In the genomic region with DNA sequence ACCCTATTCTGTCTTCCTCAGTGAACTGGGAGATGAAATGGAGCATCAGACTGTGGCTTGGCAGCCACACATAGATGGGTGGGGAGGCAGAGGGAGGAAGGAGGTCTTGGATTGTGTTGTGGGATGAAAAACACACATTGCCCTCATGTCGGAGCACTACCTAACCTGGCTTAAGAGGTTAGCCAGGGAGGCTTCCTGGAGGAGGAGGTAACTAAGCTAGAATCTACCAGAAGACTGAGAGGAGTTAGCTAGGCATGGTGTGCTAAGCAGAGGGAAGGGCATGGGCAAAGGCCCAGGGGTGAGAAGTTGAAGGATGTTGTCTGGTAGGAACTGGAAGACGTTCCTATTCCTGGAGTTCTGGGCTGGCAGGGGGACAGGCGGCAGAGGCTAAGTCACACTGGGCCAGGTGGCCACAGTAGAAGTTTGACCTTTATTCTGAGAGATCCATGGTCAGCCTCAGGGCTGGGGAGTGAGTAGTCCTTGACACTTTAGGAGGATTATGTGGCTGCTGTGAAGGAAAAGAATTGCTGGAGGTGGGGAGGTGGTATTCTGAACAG, we compare ENCODE assay signal across 18 cellular contexts. TPM values are rescaled to one million over a fixed set of nuclear protein-coding genes. Genes with fewer than 3 reads are reported as not detected.
DNase-seq lines count a peak whose midpoint lies in the region; ATAC-seq, FAIRE-seq and TF ChIP-seq lines count a peak whose summit lies in the region.
"Had no signal": no experiment of that assay in that cellular context is flagged by ENCODE, and none has a peak within 500 bp of the region (broad histone marks: within the 10 kb centered on the region; RNA-seq: fewer than 3 reads in every experiment).

No MANE protein-coding gene starts in this region.

- ATAC-seq in HepG2 (no peak), HG02852 (IDR thresholded peaks at IDR 0.05; ENCODE audit: unreplicated experiment) (no peak)

- no peaks in the 10 kb centered on the region for H4K20me1 ChIP-seq in HepG2 (ENCODE audit: insufficient read depth, low read length)

- H3K4me1 ChIP-seq in HepG2 (ENCODE audit: insufficient read depth, low read length) (peaks cover 71% of the 10 kb centered on the region), parathyroid adenoma (peaks cover 42% of the 10 kb centered on the region)

- POLR2A ChIA-PET in RWPE1 (lab: Yijun Ruan, JAX; ENCODE audit: low non-redundant PET) (no interaction called here), HepG2 (lab: Yijun Ruan, JAX) (no interaction called here)

- H3K4me1 Mint-ChIP-seq in type B pancreatic cell (ENCODE audit: unreplicated experiment), result peaks cover 14% of the 10 kb centered on the region

- H3K4me2 ChIP-seq in HepG2 (ENCODE audit: low read depth, low read length) (no peak overlapping the region), parathyroid adenoma (ENCODE audit: low read length) (no peak overlapping the region)
- H3K4me2 ChIP-seq: KMS-11, SK-N-SH had no signal

- H3K9ac ChIP-seq in HepG2 (ENCODE audit: insufficient read depth, low read depth, low read length), result no peak overlapping the region
- no peak overlapping the region for H3K9ac ChIP-seq in parathyroid adenoma
- H3K9ac ChIP-seq: KMS-11, SK-N-SH had no signal

- CTCF ChIA-PET in RWPE1 (lab: Yijun Ruan, JAX) (no interaction called here), HepG2 (lab: Yijun Ruan, JAX; ENCODE audit: low intra/inter-chr PET ratio, low total read pairs) (no interaction called here)

- intact Hi-C loops in HepG2 (cut with micrococcal nuclease; ENCODE audit: unreplicated experiment), result no loop called here

- no peak for TF ChIP-seq POLR2A in HepG2 (IDR thresholded peaks at IDR 0.05; ENCODE audit: insufficient read depth in 1 of 2, low read depth in 2 of 2, low read length in 2 of 2)

- no peaks in the 10 kb centered on the region for H3K9me3 ChIP-seq in HepG2 (ENCODE audit: low read length)
- H3K9me3 ChIP-seq in parathyroid adenoma (ENCODE audit: control insufficient read depth, low read length), result no peaks in the 10 kb centered on the region
- H3K9me3 ChIP-seq: SK-N-SH had no signal

- TF ChIP-seq CTCF in RWPE1 (conservative IDR thresholded peaks at IDR 0.05; ENCODE audit: low read depth) (no peak), HepG2 (CRISPR knock-in tag; IDR thresholded peaks at IDR 0.05) (no peak), parathyroid adenoma (IDR thresholded peaks at IDR 0.05) (no peak), type B pancreatic cell (conservative IDR thresholded peaks at IDR 0.05) (no peak)

- H3K27ac ChIP-seq in RWPE1 (peak overlapping the region; percentile 69), HepG2 (ENCODE audit: extremely low read length, insufficient read depth, low read length) (no peak overlapping the region), parathyroid adenoma (no peak overlapping the region)
- H3K27ac ChIP-seq: KMS-11 had no signal

- WGBS in HepG2 (ENCODE audit: low lambda C conversion rate), result 21% methylated on average over 3 of the region's 3 CpGs

- H3K36me3 Mint-ChIP-seq in type B pancreatic cell, result no peaks in the 10 kb centered on the region
- H3K36me3 Mint-ChIP-seq: CD14-positive monocyte had no signal

- H3K4me3 Mint-ChIP-seq in type B pancreatic cell, result peak overlapping the region; percentile 21
- H3K4me3 Mint-ChIP-seq: HFFc6 had no signal

- BruUV-seq in HepG2 (replicated peaks; lab: Mats Ljungman, UMichigan), result no TSS peak

- FAIRE-seq in HepG2 (lab: Jason Lieb, UNC), result no peak
- FAIRE-seq: H54 had no signal

- H3K36me3 ChIP-seq in HepG2 (replicated peaks in 1 of 2; ENCODE audit: control insufficient read depth in 1 of 2, insufficient read depth in 2 of 2, low read length in 2 of 2) (no peaks in the 10 kb centered on the region), parathyroid adenoma (ENCODE audit: control insufficient read depth, insufficient read depth, low read length) (no peaks in the 10 kb centered on the region)

- in situ Hi-C loops in HepG2 (cut with HindIII; ENCODE audit: extremely low pct_ligation_motif_present, low pct_unique_long_range_greater_than_20kb), result no loop called here

- H3K27ac Mint-ChIP-seq in type B pancreatic cell, result no peak overlapping the region
- H3K27ac Mint-ChIP-seq: HFFc6 had no signal

- DNase-seq in RWPE1 (ENCODE audit: low spot score), result no peak
- DNase-seq in HepG2 (ENCODE audit: low spot score), result no peak
- DNase-seq in type B pancreatic cell (ENCODE audit: extremely low spot score, unreplicated experiment), result no peak
- DNase-seq in NCI-H526 (lab: John Stamatoyannopoulos, UW), result no peak
- no peak for DNase-seq in glomerular visceral epithelial cell (ENCODE audit: extremely low spot score)
- DNase-seq: AML-193, DMS79, HFFc6, NCI-H1048, NCI-H510A, NCI-H774, SHP77 treated with DMSO at 0.1 percent for 48 hours, SK-N-SH had no signal

- no peak overlapping the region for H2AFZ ChIP-seq in HepG2 (ENCODE audit: low read length)
- peak overlapping the region; percentile 13 for H2AFZ ChIP-seq in parathyroid adenoma

- no peaks in the 10 kb centered on the region for H3K9me3 Mint-ChIP-seq in type B pancreatic cell
- H3K9me3 Mint-ChIP-seq: HFFc6 had no signal

- TF ChIP-seq RAD21 in HepG2 (CRISPR knock-in tag; IDR thresholded peaks at IDR 0.05), result no peak

- peaks cover 0 to 41% of the 10 kb centered on the region in 2 experiments; a peak in 3 of 5 replicates for H3K27me3 ChIP-seq in HepG2 (ENCODE audit: control insufficient read depth in 1 of 2, insufficient read depth in 2 of 2, low read length in 2 of 2)
- H3K27me3 ChIP-seq in parathyroid adenoma (ENCODE audit: control insufficient read depth, insufficient read depth, low read length), result no peaks in the 10 kb centered on the region

- H3K27me3 Mint-ChIP-seq in type B pancreatic cell, result peaks cover 14% of the 10 kb centered on the region

- H3K4me3 ChIP-seq in HepG2 (replicated peaks in 1 of 3; ENCODE audit: insufficient read depth in 1 of 3, low read depth in 2 of 3, low read length in 3 of 3) (no peak overlapping the region), parathyroid adenoma (ENCODE audit: low read depth, low read length) (no peak overlapping the region)

- TF ChIP-seq EP300 in HepG2 (IDR thresholded peaks at IDR 0.05; ENCODE audit: low read depth in 2 of 2, low read length in 2 of 2), result no peak
- TF ChIP-seq EP300 in HepG2 (CRISPR knock-in tag; IDR thresholded peaks at IDR 0.05; ENCODE audit: borderline replicate concordance), result no peak

- H3K79me2 ChIP-seq in HepG2 (ENCODE audit: insufficient read depth, low read length) (no peaks in the 10 kb centered on the region), parathyroid adenoma (peaks cover 9% of the 10 kb centered on the region)

RNA-seq across cellular contexts. Expression of a gene that starts 7.7 kb away (rescaled TPM):
- total RNA-seq in HepG2 (2016; rRNA removed; fragmentation: Illumina TruSeq; extraction: Trizol) (1.6 and 4.3 TPM in 2 replicates), type B pancreatic cell (ENCODE audit: low replicate concordance) (24.0 and 37.4 TPM in 2 replicates)
- 0.79 and 1.0 TPM in 2 replicates for total RNA-seq in HepG2 (2016; cell fraction: cytosol; rRNA removed; fragmentation: Illumina TruSeq; extraction: Trizol; ENCODE audit: low read depth)
- total RNA-seq in HepG2 (2016; cell fraction: insoluble cytoplasmic fraction; rRNA removed; fragmentation: Illumina TruSeq; extraction: Trizol), result 1.7 and 3.8 TPM in 2 replicates
- total RNA-seq in HepG2 (2016; cell fraction: membrane; rRNA removed; fragmentation: Illumina TruSeq; extraction: Trizol), result 2.3 and 2.6 TPM in 2 replicates
- 4.3 and 4.4 TPM in 2 replicates for total RNA-seq in HepG2 (2016; cell fraction: nucleus; rRNA removed; fragmentation: Illumina TruSeq; extraction: Trizol)
- 40.7 and 47.7 TPM in 2 replicates for polyA plus RNA-seq in HepG2 (2011; rRNA removed)
- polyA plus RNA-seq in HepG2 (2011; cell fraction: cytosol; rRNA removed), result 43.8 and 46.4 TPM in 2 replicates
- 49.0 and 56.6 TPM in 2 replicates for polyA plus RNA-seq in HepG2 (2011; cell fraction: nucleus; rRNA removed)
- 26.9 and 29.1 TPM in 2 replicates for polyA plus RNA-seq in HepG2 (2012)
- 4.3 and 5.2 TPM in 2 replicates for polyA plus RNA-seq in HepG2 (2016; cell fraction: cytosol; fragmentation: Illumina TruSeq; extraction: Trizol; ENCODE audit: low read depth)
- 19.3 and 22.7 TPM in 2 replicates for polyA plus RNA-seq in HepG2 (2016; cell fraction: insoluble cytoplasmic fraction; fragmentation: Illumina TruSeq; extraction: Trizol; ENCODE audit: low read depth)
- 3.2 and 3.3 TPM in 2 replicates for polyA plus RNA-seq in HepG2 (2016; cell fraction: membrane; fragmentation: Illumina TruSeq; extraction: Trizol; ENCODE audit: low read depth)
- polyA plus RNA-seq in HepG2 (2016; cell fraction: nucleus; fragmentation: Illumina TruSeq; extraction: Trizol; ENCODE audit: insufficient read depth, low read depth), result 26.1 and 26.5 TPM in 2 replicates
- 30.4 and 51.6 TPM in 2 replicates for polyA minus RNA-seq in HepG2 (2011; rRNA and poly(A)+ RNA removed; ENCODE audit: low replicate concordance)
- 17.5 and 20.8 TPM in 2 replicates for polyA minus RNA-seq in HepG2 (2011; cell fraction: cytosol; rRNA and poly(A)+ RNA removed)
- 17.8 and 23.6 TPM in 2 replicates for polyA minus RNA-seq in HepG2 (2011; cell fraction: nucleus; rRNA and poly(A)+ RNA removed)

RNA-seq across cellular contexts. Expression of a gene that starts 23.1 kb away (rescaled TPM):
- 25.7 and 37.0 TPM in 2 replicates for total RNA-seq in HepG2 (2016; rRNA removed; fragmentation: Illumina TruSeq; extraction: Trizol)
- total RNA-seq in HepG2 (2016; cell fraction: cytosol; rRNA removed; fragmentation: Illumina TruSeq; extraction: Trizol; ENCODE audit: low read depth), result 4.3 and 5.1 TPM in 2 replicates
- 25.2 and 37.3 TPM in 2 replicates for total RNA-seq in HepG2 (2016; cell fraction: insoluble cytoplasmic fraction; rRNA removed; fragmentation: Illumina TruSeq; extraction: Trizol)
- total RNA-seq in HepG2 (2016; cell fraction: membrane; rRNA removed; fragmentation: Illumina TruSeq; extraction: Trizol), result 14.7 and 16.2 TPM in 2 replicates
- total RNA-seq in HepG2 (2016; cell fraction: nucleus; rRNA removed; fragmentation: Illumina TruSeq; extraction: Trizol), result 30.4 and 35.0 TPM in 2 replicates
- polyA plus RNA-seq in HepG2 (2011; rRNA removed), result 21.0 and 23.2 TPM in 2 replicates
- polyA plus RNA-seq in HepG2 (2011; cell fraction: cytosol; rRNA removed), result 21.9 and 27.5 TPM in 2 replicates
- 11.4 TPM in 2 replicates for polyA plus RNA-seq in HepG2 (2011; cell fraction: nucleus; rRNA removed)
- polyA plus RNA-seq in HepG2 (2012), result 13.7 and 19.5 TPM in 2 replicates
- polyA plus RNA-seq in HepG2 (2016; cell fraction: cytosol; fragmentation: Illumina TruSeq; extraction: Trizol; ENCODE audit: low read depth), result 5.2 and 6.1 TPM in 2 replicates
- polyA plus RNA-seq in HepG2 (2016; cell fraction: insoluble cytoplasmic fraction; fragmentation: Illumina TruSeq; extraction: Trizol; ENCODE audit: low read depth), result 20.1 and 21.3 TPM in 2 replicates
- polyA plus RNA-seq in HepG2 (2016; cell fraction: membrane; fragmentation: Illumina TruSeq; extraction: Trizol; ENCODE audit: low read depth), result 10.2 and 12.2 TPM in 2 replicates
- 32.4 and 36.2 TPM in 2 replicates for polyA plus RNA-seq in HepG2 (2016; cell fraction: nucleus; fragmentation: Illumina TruSeq; extraction: Trizol; ENCODE audit: insufficient read depth, low read depth)
- polyA minus RNA-seq in HepG2 (2011; rRNA and poly(A)+ RNA removed; ENCODE audit: low replicate concordance), result 79.7 and 80.7 TPM in 2 replicates
- 17.0 and 17.7 TPM in 2 replicates for polyA minus RNA-seq in HepG2 (2011; cell fraction: cytosol; rRNA and poly(A)+ RNA removed)
- 15.6 and 15.8 TPM in 2 replicates for polyA minus RNA-seq in HepG2 (2011; cell fraction: nucleus; rRNA and poly(A)+ RNA removed)
- 23.4 and 31.0 TPM in 2 replicates for total RNA-seq in type B pancreatic cell (ENCODE audit: low replicate concordance)
